In genomic region chr1:183711165-183711678, GRCh38 we compare ENCODE assay signal across 26 cellular contexts. TPM values are rescaled to one million over a fixed set of nuclear protein-coding genes. Genes with fewer than 3 reads are reported as not detected.
"Had no signal": no experiment of that assay in that cellular context is flagged by ENCODE, and none has a peak within 500 bp of the region (broad histone marks: within the 10 kb centered on the region; RNA-seq: fewer than 3 reads in every experiment).

No MANE protein-coding gene starts in this region.

- H3K27me3 ChIP-seq: breast epithelium, esophagus muscularis mucosa, gastrocnemius medialis, thyroid gland had no signal

- H3K36me3 ChIP-seq: breast epithelium, esophagus muscularis mucosa, gastrocnemius medialis, thyroid gland had no signal

- DNase-seq: activated B cell treated with CpG ODN at 0.5 μM for 24 hours; activated CD4-positive, alpha-beta T cell treated with anti-CD3 and anti-CD28 coated beads for 36 hours; activated CD4-positive, alpha-beta T cell treated with anti-CD3 and anti-CD28 coated beads, Interleukin-2, amount 50 U/mL, for 4 hours; activated CD8-positive, alpha-beta memory T cell treated with anti-CD3 and anti-CD28 coated beads, Interleukin-2, amount 50 U/mL, for 48 hours; activated naive CD4-positive, alpha-beta T cell treated with anti-CD3 and anti-CD28 coated beads for 36 hours; activated naive CD8-positive, alpha-beta T cell treated with anti-CD3 and anti-CD28 coated beads, Interleukin-2, amount 10 ng/mL, durations not matched to agents 7 days and 5 days; activated T-cell treated with anti-CD3 and anti-CD28 coated beads, Interleukin-2, amount 50 U/mL, for 4 hours; amniotic stem cell; cerebellar nuclear complex; gastrocnemius medialis; islet precursor cell; left colon; naive thymus-derived CD8-positive, alpha-beta T cell; stimulated activated CD4-positive, alpha-beta T cell treated with anti-CD3 and anti-CD28 coated beads, Interleukin-12 subunit alpha, Interleukin-12 subunit beta, amount 100 ng/mL, for 4 hours; stimulated activated CD4-positive, alpha-beta T cell treated with anti-CD3 and anti-CD28 coated beads, Interleukin-4, amount 100 ng/mL, for 4 hours; substantia nigra; thyroid gland had no signal

- H3K9me3 ChIP-seq: breast epithelium, esophagus muscularis mucosa, gastrocnemius medialis, thyroid gland had no signal

- ATAC-seq: activated CD4-positive, alpha-beta T cell treated with anti-CD3 and anti-CD28 coated beads for 36 hours; activated T-cell treated with anti-CD3 and anti-CD28 coated beads, Interleukin-2, amount 50 U/mL, for 4 hours; gastrocnemius medialis; left colon; naive thymus-derived CD8-positive, alpha-beta T cell had no signal

- H3K27ac ChIP-seq: coronary artery, esophagus muscularis mucosa, gastrocnemius medialis, thyroid gland had no signal

- H3K4me3 ChIP-seq: breast epithelium, coronary artery, esophagus muscularis mucosa, gastrocnemius medialis, lung, thyroid gland had no signal

- H3K4me1 ChIP-seq: breast epithelium, gastrocnemius medialis, thyroid gland had no signal

RNA-seq across cellular contexts. Expression of gene APOBEC4, which starts 58.1 kb away (rescaled TPM):
- total RNA-seq: activated B cell treated with CpG ODN at 0.5 μM for 24 hours; activated CD4-positive, alpha-beta T cell treated with anti-CD3 and anti-CD28 coated beads for 36 hours; activated CD8-positive, alpha-beta memory T cell treated with anti-CD3 and anti-CD28 coated beads for 36 hours; activated naive CD4-positive, alpha-beta T cell treated with anti-CD3 and anti-CD28 coated beads for 36 hours; activated naive CD8-positive, alpha-beta T cell treated with anti-CD3 and anti-CD28 coated beads, Interleukin-2, amount 10 ng/mL, durations not matched to agents 7 days and 5 days; activated T-cell treated with anti-CD3 and anti-CD28 coated beads, Interleukin-2, amount 50 U/mL, for 4 hours; breast epithelium; esophagus muscularis mucosa; gastrocnemius medialis; mesothelial cell of epicardium; naive thymus-derived CD8-positive, alpha-beta T cell; osteocyte; progenitor cell of endocrine pancreas; thyroid gland; urinary bladder had no signal
- polyA plus RNA-seq: naive thymus-derived CD8-positive, alpha-beta T cell; urinary bladder had no signal
